12 cellular contexts compared by ENCODE assay signal in the genomic region with DNA sequence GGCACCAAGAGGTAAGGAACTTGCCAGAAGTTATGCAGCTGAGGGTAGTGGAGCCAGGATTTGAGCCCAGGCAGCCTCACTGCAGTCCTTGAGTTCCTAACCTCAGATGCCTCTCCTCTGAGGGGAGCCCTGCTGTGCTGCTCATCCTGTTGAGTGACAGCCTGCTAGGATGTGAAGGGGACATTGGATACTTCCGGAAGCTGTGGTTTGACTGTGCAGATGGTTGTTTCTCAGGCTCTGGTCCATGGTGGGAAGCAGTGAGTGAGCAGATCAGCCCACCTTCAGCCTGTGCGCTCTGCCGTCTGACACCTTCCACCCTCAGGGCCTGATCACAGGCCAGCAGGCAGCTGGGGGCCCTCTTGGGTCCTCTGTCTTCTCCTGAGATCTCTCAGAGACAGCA.
A peak's percentile ranks its signal among the peaks of the same experiment; 100 is the strongest.
DNase-seq lines count a peak whose midpoint lies in the region; ATAC-seq and TF ChIP-seq lines count a peak whose summit lies in the region.
"Had no signal": no experiment of that assay in that cellular context is flagged by ENCODE, and none has a peak within 500 bp of the region (broad histone marks: within the 10 kb centered on the region; RNA-seq: fewer than 3 reads in every experiment).

No MANE protein-coding gene starts in this region.

- ATAC-seq in GM19328 (IDR thresholded peaks at IDR 0.05; ENCODE audit: unreplicated experiment) (no peak), HG03354 (IDR thresholded peaks at IDR 0.05; ENCODE audit: poor library complexity, severe bottlenecking, unreplicated experiment) (no peak)

- CTCF ChIA-PET in HEK293T (lab: Yijun Ruan, JAX) = interaction anchor here (0.6 to 1.3 kb wide), 2 partner anchors 18 to 277 kb away, joined by 3 read pairs; no protein-coding TSS in a partner anchor

- H3K27ac ChIP-seq in BLaER1 (peak overlapping the region; percentile 69), left ventricle myocardium inferior (replicated peaks) (peak overlapping the region; percentile 65)

- DNase-seq in HEK293T (ENCODE audit: extremely low spot score) = no peak
- peak; percentile 96 for DNase-seq in NCI-H2171 (lab: John Stamatoyannopoulos, UW)
- no peak for DNase-seq in left ventricle myocardium inferior
- no peak for DNase-seq in NCI-H446 treated with DMSO at 0.1 percent for 48 hours (lab: John Stamatoyannopoulos, UW)
- DNase-seq in stimulated activated CD4-positive, alpha-beta T cell treated with anti-CD3 and anti-CD28 coated beads, Interleukin-2, amount 100 ng/mL, for 48 hours = no peak
- DNase-seq: cortex of kidney, glutamatergic neuron, NCI-H2227 treated with DMSO at 0.1 percent for 48 hours, T-helper 9 cell had no signal

- POLR2A ChIA-PET in HEK293T (lab: Yijun Ruan, JAX) = no interaction called here

- H3K4me1 ChIP-seq in BLaER1 = peaks cover 82% of the 10 kb centered on the region
- peaks cover 85% of the 10 kb centered on the region for H3K4me1 ChIP-seq in left ventricle myocardium inferior

- no peak for TF ChIP-seq CTCF in left ventricle myocardium inferior (IDR thresholded peaks at IDR 0.05; ENCODE audit: borderline replicate concordance)

- H3K9me3 ChIP-seq in BLaER1 (peaks cover 6% of the 10 kb centered on the region; the same call in 1 of the 2 replicates), left ventricle myocardium inferior (replicated peaks) (peaks cover 8% of the 10 kb centered on the region)

- no peaks in the 10 kb centered on the region for H3K27me3 ChIP-seq in BLaER1
- H3K27me3 ChIP-seq in left ventricle myocardium inferior (ENCODE audit: low read depth) = no peaks in the 10 kb centered on the region

- peak overlapping the region; percentile 56 for H3K9ac ChIP-seq in BLaER1

- H3K4me3 ChIP-seq in BLaER1 (no peak overlapping the region), left ventricle myocardium inferior (no peak overlapping the region)

- intact Hi-C loops in left ventricle myocardium inferior (cut with micrococcal nuclease) = no loop called here

- H3K36me3 ChIP-seq in BLaER1 (no peaks in the 10 kb centered on the region), left ventricle myocardium inferior (no peaks in the 10 kb centered on the region)

- peak overlapping the region; percentile 85 for H3K4me2 ChIP-seq in BLaER1

- H4K20me1 ChIP-seq in BLaER1 = no peaks in the 10 kb centered on the region

TF ChIP-seq in HEK293T, 16 proteins besides CTCF, POLR2A, EP300 and RAD21:
- no peak for TF ChIP-seq CTBP1 (IDR thresholded peaks at IDR 0.05; ENCODE audit: borderline replicate concordance)
- no peak for TF ChIP-seq TARDBP (IDR thresholded peaks at IDR 0.05)
- TF ChIP-seq HDGF (IDR thresholded peaks at IDR 0.05; ENCODE audit: borderline replicate concordance) = no peak
- TF ChIP-seq L3MBTL2 (conservative IDR thresholded peaks at IDR 0.05) = no peak
- TF ChIP-seq, protein P1, sequence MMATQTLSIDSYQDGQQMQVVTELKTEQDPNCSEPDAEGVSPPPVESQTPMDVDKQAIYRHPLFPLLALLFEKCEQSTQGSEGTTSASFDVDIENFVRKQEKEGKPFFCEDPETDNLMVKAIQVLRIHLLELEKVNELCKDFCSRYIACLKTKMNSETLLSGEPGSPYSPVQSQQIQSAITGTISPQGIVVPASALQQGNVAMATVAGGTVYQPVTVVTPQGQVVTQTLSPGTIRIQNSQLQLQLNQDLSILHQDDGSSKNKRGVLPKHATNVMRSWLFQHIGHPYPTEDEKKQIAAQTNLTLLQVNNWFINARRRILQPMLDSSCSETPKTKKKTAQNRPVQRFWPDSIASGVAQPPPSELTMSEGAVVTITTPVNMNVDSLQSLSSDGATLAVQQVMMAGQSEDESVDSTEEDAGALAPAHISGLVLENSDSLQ (IDR thresholded peaks at IDR 0.05) = peak; percentile 77
- TF ChIP-seq SP1 (IDR thresholded peaks at IDR 0.05) = no peak
- no peak for TF ChIP-seq FOXK2 (IDR thresholded peaks at IDR 0.05)
- no peak for TF ChIP-seq FOXM1 (IDR thresholded peaks at IDR 0.05; ENCODE audit: borderline replicate concordance)
TF ChIP-seq in HEK293T: peak in this region for 1.
